11 cellular contexts compared by ENCODE assay signal in genomic region chr4:168496834-168497233, GRCh38. TPM values are rescaled to one million over a fixed set of nuclear protein-coding genes. Genes with fewer than 3 reads are reported as not detected.
DNase-seq lines count a peak whose midpoint lies in the region; ATAC-seq and TF ChIP-seq lines count a peak whose summit lies in the region.
"Had no signal": no experiment of that assay in that cellular context is flagged by ENCODE, and none has a peak within 500 bp of the region (broad histone marks: within the 10 kb centered on the region; RNA-seq: fewer than 3 reads in every experiment).

Gene PALLD, plus strand, starts transcription at chr4:168497052.

- dilution Hi-C loops in mammary epithelial cell (cut with HindIII; ENCODE audit: low sequenced_read_pairs) = no loop called here

- no peak within 1 kb of the TSS for H3K4me2 ChIP-seq in mammary epithelial cell (ENCODE audit: insufficient read depth, low read depth, low read length)

- TF ChIP-seq CTCF in mammary epithelial cell (conservative IDR thresholded peaks at IDR 0.05 in 1 of 2, IDR thresholded peaks at IDR 0.05 in 1 of 2; ENCODE audit: extremely low read depth in 1 of 2, insufficient read depth in 1 of 2, low read depth in 1 of 2, low read length in 2 of 2) (no peak), testis (IDR thresholded peaks at IDR 0.05) (no peak)

- H3K36me3 ChIP-seq in MG63 (no peaks in the 10 kb centered on the region), mammary epithelial cell (ENCODE audit: insufficient read depth, low read length) (no peaks in the 10 kb centered on the region), testis (ENCODE audit: low read depth, missing control alignments) (no peaks in the 10 kb centered on the region)

- no peaks in the 10 kb centered on the region for H3K79me2 ChIP-seq in mammary epithelial cell (ENCODE audit: insufficient read depth, low read length)

- in situ Hi-C loops in mammary epithelial cell (cut with MboI; ENCODE audit: low sequenced_read_pairs in 2 of 2) = no loop called here

- H3K4me1 ChIP-seq in mammary epithelial cell (ENCODE audit: insufficient read depth, low read length) = no peaks in the 10 kb centered on the region
- H3K4me1 ChIP-seq in testis = no peaks in the 10 kb centered on the region

- no peak within 1 kb of the TSS for H2AFZ ChIP-seq in mammary epithelial cell (ENCODE audit: low read depth, low read length)

- CTCF ChIA-PET in mammary epithelial cell (lab: Charles Lee; ENCODE audit: low non-redundant PET) = no interaction called here

- ATAC-seq in HG02759 (IDR thresholded peaks at IDR 0.05; ENCODE audit: unreplicated experiment) (no peak), GM18511 (IDR thresholded peaks at IDR 0.05; ENCODE audit: unreplicated experiment) (no peak), HG03469 (IDR thresholded peaks at IDR 0.05; ENCODE audit: unreplicated experiment) (no peak)
- ATAC-seq: Panc1 had no signal

- no peak for DNase-seq in MG63
- no peak for DNase-seq in mammary epithelial cell
- DNase-seq in islet precursor cell = peak; percentile 65
- no peak for DNase-seq in testis
- DNase-seq in stimulated activated naive CD4-positive, alpha-beta T cell (lab: John Stamatoyannopoulos, UW) = no peak
- DNase-seq: activated gamma-delta T cell had no signal

- BruUV-seq in mammary epithelial cell (replicated peaks; lab: Mats Ljungman, UMichigan) = no TSS peak

- no peaks in the 10 kb centered on the region for H4K20me1 ChIP-seq in mammary epithelial cell (ENCODE audit: insufficient read depth, low read length)

- TF ChIP-seq POLR2A in testis (IDR thresholded peaks at IDR 0.05) = no peak

- H3K4me3 ChIP-seq in MG63 = no peak within 1 kb of the TSS
- H3K4me3 ChIP-seq in mammary epithelial cell (replicated peaks in 1 of 3; ENCODE audit: insufficient read depth in 1 of 3, low read depth in 2 of 3, low read length in 3 of 3) = no peak within 1 kb of the TSS
- H3K4me3 ChIP-seq in testis = no peak within 1 kb of the TSS

- no peak within 1 kb of the TSS for H3K27ac ChIP-seq in mammary epithelial cell (ENCODE audit: insufficient read depth, low read depth, low read length)
- no peak within 1 kb of the TSS for H3K27ac ChIP-seq in testis
- H3K27ac ChIP-seq: HL-60 had no signal

- WGBS in mammary epithelial cell (ENCODE audit: low coverage, missing lambda C conversion rate) = 75% methylated on average over 5 of the region's 5 CpGs
- 56 to 72% methylated on average over 5 of the region's 5 CpGs for WGBS in testis, 2 donors

- H3K27me3 ChIP-seq in MG63 (no peaks in the 10 kb centered on the region), mammary epithelial cell (ENCODE audit: insufficient read depth, low read length) (no peaks in the 10 kb centered on the region), testis (no peaks in the 10 kb centered on the region)

- no peaks in the 10 kb centered on the region for H3K9me3 ChIP-seq in MG63
- H3K9me3 ChIP-seq in mammary epithelial cell (replicated peaks; ENCODE audit: insufficient read depth, low read length) = no peaks in the 10 kb centered on the region
- H3K9me3 ChIP-seq in testis = no peaks in the 10 kb centered on the region

- no peak within 1 kb of the TSS for H3K9ac ChIP-seq in mammary epithelial cell (ENCODE audit: insufficient read depth, low read length)

- intact Hi-C loops in mammary epithelial cell (cut with micrococcal nuclease) (no loop called here), testis (cut with DNase I; ENCODE audit: low total_unique reads) (no loop called here)

RNA-seq across cellular contexts. Expression of gene PALLD, which starts in this region (rescaled TPM):
- 40.2 and 46.8 TPM in 2 replicates for total RNA-seq in MG63 (2014; rRNA removed; shearing (Covaris generic); ENCODE audit: low replicate concordance)
- total RNA-seq in mammary epithelial cell (100 to 1,000 TPM; 296 to 380 TPM), testis (100 to 1,000 TPM; 138 to 146 TPM)
- polyA plus RNA-seq in mammary epithelial cell (122 TPM), testis (ENCODE audit: insufficient read depth, low read depth, low replicate concordance) (156 TPM)
- polyA minus RNA-seq in mammary epithelial cell = 433 TPM
